ENCODE assay signal across 13 cellular contexts in genomic region chr15:64535460-64536243, GRCh38.
A peak's percentile ranks its signal among the peaks of the same experiment; 100 is the strongest.
DNase-seq lines count a peak whose midpoint lies in the region; ATAC-seq and TF ChIP-seq lines count a peak whose summit lies in the region.
"Had no signal": no experiment of that assay in that cellular context is flagged by ENCODE, and none has a peak within 500 bp of the region (broad histone marks: within the 10 kb centered on the region; RNA-seq: fewer than 3 reads in every experiment).

No MANE protein-coding gene starts in this region.

- no peak overlapping the region for H3K14ac ChIP-seq in trophoblast cell (ENCODE audit: low read length)

- H2BK120ac ChIP-seq in trophoblast cell (ENCODE audit: insufficient read depth, low read length, poor library complexity): no peak overlapping the region

- H3K23ac ChIP-seq in trophoblast cell (ENCODE audit: low read length): no peak overlapping the region

- intact Hi-C loops in Panc1 (cut with micrococcal nuclease; ENCODE audit: unreplicated experiment): loop anchor here (10.0 kb wide), 1 partner anchor 61 kb away; no protein-coding TSS in a partner anchor
- intact Hi-C loops in CD4-positive, alpha-beta memory T cell (cut with micrococcal nuclease): no loop called here

- WGBS in trophoblast cell (ENCODE audit: extremely low coverage, insufficient coverage, insufficient read length): no CpG with 5 or more reads among the region's 4 CpGs

- peak overlapping the region; percentile 33 to 76 for H3K4me3 Mint-ChIP-seq in activated T-cell treated with anti-CD3 and anti-CD28 coated beads, Interleukin-2, amount 50 U/mL, for 72 hours
- H3K4me3 Mint-ChIP-seq in CD4-positive, alpha-beta memory T cell: peak overlapping the region in 1 of 8 donors; percentile 36
- H3K4me3 Mint-ChIP-seq: stimulated activated memory B cell treated with anti-CD40 and anti-IgM and Interleukin-4, amounts not matched to agents 10 μg/mL and 1 μg/mL and 100 μg/mL, for 72 hours had no signal

- H3K79me2 ChIP-seq in trophoblast cell (ENCODE audit: control insufficient read depth, insufficient read depth, low read length, poor library complexity): peaks cover 4% of the 10 kb centered on the region

- in situ Hi-C loops in Panc1 (cut with HindIII; ENCODE audit: low pct_unique_long_range_greater_than_20kb, low sequenced_read_pairs): no loop called here

- H3K4me3 ChIP-seq in Panc1 (ENCODE audit: low read depth in 2 of 2, low read length in 2 of 2): no peak overlapping the region
- no peak overlapping the region for H3K4me3 ChIP-seq in trophoblast cell (ENCODE audit: low read depth, low read length)
- H3K4me3 ChIP-seq in CD4-positive, alpha-beta memory T cell (ENCODE audit: low read length in 2 of 2): no peak overlapping the region
- H3K4me3 ChIP-seq in effector memory CD4-positive, alpha-beta T cell (ENCODE audit: insufficient read depth, low read depth, low read length, poor library complexity, severe bottlenecking): no peak overlapping the region
- H3K4me3 ChIP-seq: heart right ventricle had no signal

- no peaks in the 10 kb centered on the region for H3K27me3 Mint-ChIP-seq in activated T-cell treated with anti-CD3 and anti-CD28 coated beads, Interleukin-2, amount 50 U/mL, for 72 hours (ENCODE audit: low read depth)
- no peaks in the 10 kb centered on the region for H3K27me3 Mint-ChIP-seq in CD4-positive, alpha-beta memory T cell
- H3K27me3 Mint-ChIP-seq: stimulated activated memory B cell treated with anti-CD40 and anti-IgM and Interleukin-4, amounts not matched to agents 10 μg/mL and 1 μg/mL and 100 μg/mL, for 72 hours had no signal

- TF ChIP-seq CTCF in Panc1 (IDR thresholded peaks at IDR 0.05): no peak

- H3K36me3 ChIP-seq in Panc1 (ENCODE audit: control insufficient read depth, insufficient read depth, low read length): no peaks in the 10 kb centered on the region
- no peaks in the 10 kb centered on the region for H3K36me3 ChIP-seq in trophoblast cell (ENCODE audit: control insufficient read depth in 1 of 2, insufficient read depth in 2 of 2, low read length in 2 of 2)
- H3K36me3 ChIP-seq in CD4-positive, alpha-beta memory T cell (ENCODE audit: insufficient read depth, low read length): no peaks in the 10 kb centered on the region
- no peaks in the 10 kb centered on the region for H3K36me3 ChIP-seq in effector memory CD4-positive, alpha-beta T cell (ENCODE audit: control insufficient read depth, insufficient read depth, low read length)
- H3K36me3 ChIP-seq: heart right ventricle had no signal

- ATAC-seq in activated T-cell treated with anti-CD3 and anti-CD28 coated beads, Interleukin-2, amount 50 U/mL, for 72 hours (replicated peaks in 1 of 2): no peak
- ATAC-seq in Panc1 (peak; percentile 68), GM21529 (IDR thresholded peaks at IDR 0.05; ENCODE audit: unreplicated experiment) (no peak)
- ATAC-seq: stimulated activated memory B cell treated with anti-CD40 and anti-IgM and Interleukin-4, amounts not matched to agents 10 μg/mL and 1 μg/mL and 100 μg/mL, for 72 hours had no signal

- H3K9me3 ChIP-seq in Panc1 (ENCODE audit: control insufficient read depth, insufficient read depth, low read depth, low read length) (no peaks in the 10 kb centered on the region), trophoblast cell (ENCODE audit: insufficient read depth, low read depth, low read length) (no peaks in the 10 kb centered on the region)
- H3K9me3 ChIP-seq in CD4-positive, alpha-beta memory T cell (ENCODE audit: control insufficient read depth in 1 of 2, low read length in 2 of 2): no peaks in the 10 kb centered on the region
- no peaks in the 10 kb centered on the region for H3K9me3 ChIP-seq in effector memory CD4-positive, alpha-beta T cell (ENCODE audit: control insufficient read depth, low read length)
- H3K9me3 ChIP-seq: heart right ventricle had no signal

- peaks cover 62% of the 10 kb centered on the region for H3K4me1 Mint-ChIP-seq in activated T-cell treated with anti-CD3 and anti-CD28 coated beads, Interleukin-2, amount 50 U/mL, for 72 hours (ENCODE audit: low read depth)
- peaks cover 33 to 48% (median 41%) of the 10 kb centered on the region in 4 donors for H3K4me1 Mint-ChIP-seq in CD4-positive, alpha-beta memory T cell

- no peak overlapping the region for H4K8ac ChIP-seq in trophoblast cell (ENCODE audit: low read depth, low read length)

- no peak overlapping the region for H3K4ac ChIP-seq in trophoblast cell (ENCODE audit: low read depth, low read length)

- H3K27ac ChIP-seq in Panc1 (ENCODE audit: low read length) (0 out of 2 replicates have a peak overlapping the region, but pooled peaks have one; percentile 6), epithelial cell of prostate (peak overlapping the region; percentile 61), trophoblast cell (ENCODE audit: low read depth, low read length) (peak overlapping the region; percentile 12)
- no peak overlapping the region for H3K27ac ChIP-seq in CD4-positive, alpha-beta memory T cell (ENCODE audit: low read depth, low read length)
- H3K27ac ChIP-seq in effector memory CD4-positive, alpha-beta T cell (ENCODE audit: insufficient read depth, low read length, poor library complexity, severe bottlenecking): no peak overlapping the region
- H3K27ac ChIP-seq: heart right ventricle had no signal

- no peaks in the 10 kb centered on the region for H3K36me3 Mint-ChIP-seq in activated T-cell treated with anti-CD3 and anti-CD28 coated beads, Interleukin-2, amount 50 U/mL, for 72 hours (ENCODE audit: insufficient read depth in 2 of 2)
- peaks cover 5 to 21% of the 10 kb centered on the region in 2 donors for H3K36me3 Mint-ChIP-seq in CD4-positive, alpha-beta memory T cell

- CTCF ChIA-PET in Panc1 (lab: Charles Lee): no interaction called here
- CTCF ChIA-PET in CD4-positive, alpha-beta memory T cell (lab: Charles Lee; ENCODE audit: partially characterized antibody): interaction anchor here (1.4 kb wide), 1 partner anchor 11 kb away, joined by 3 read pairs; no protein-coding TSS in a partner anchor

- H3K9me3 Mint-ChIP-seq in activated T-cell treated with anti-CD3 and anti-CD28 coated beads, Interleukin-2, amount 50 U/mL, for 72 hours: no peaks in the 10 kb centered on the region
- H3K9me3 Mint-ChIP-seq in CD4-positive, alpha-beta memory T cell: no peaks in the 10 kb centered on the region
- H3K9me3 Mint-ChIP-seq: stimulated activated memory B cell treated with anti-CD40 and anti-IgM and Interleukin-4, amounts not matched to agents 10 μg/mL and 1 μg/mL and 100 μg/mL, for 72 hours had no signal

- no peak overlapping the region for H4K91ac ChIP-seq in trophoblast cell (ENCODE audit: low read depth, low read length)

- H3K4me2 ChIP-seq in trophoblast cell (ENCODE audit: low read length): no peak overlapping the region

- no peak overlapping the region for H2AK5ac ChIP-seq in trophoblast cell (ENCODE audit: low read length)

- H4K12ac ChIP-seq in trophoblast cell (ENCODE audit: low read depth, low read length): no peak overlapping the region

- TSS peak; percentile 35 for BruUV-seq in Panc1 (replicated peaks; lab: Mats Ljungman, UMichigan)

- no peak overlapping the region for H2BK12ac ChIP-seq in trophoblast cell (ENCODE audit: low read length)

- no peaks in the 10 kb centered on the region for H3K79me1 ChIP-seq in trophoblast cell (ENCODE audit: low read length)

- H3K4me1 ChIP-seq in Panc1 (ENCODE audit: control insufficient read depth, insufficient read depth, low read length) (peaks cover 16% of the 10 kb centered on the region), trophoblast cell (ENCODE audit: control insufficient read depth in 1 of 2, insufficient read depth in 2 of 2, low read length in 2 of 2) (peaks cover 6 to 8% of the 10 kb centered on the region in 2 experiments)
- peaks cover 35% of the 10 kb centered on the region for H3K4me1 ChIP-seq in CD4-positive, alpha-beta memory T cell (ENCODE audit: insufficient read depth, low read length)
- H3K4me1 ChIP-seq in effector memory CD4-positive, alpha-beta T cell (ENCODE audit: control insufficient read depth, insufficient read depth, low read length, poor library complexity, severe bottlenecking): peaks cover 5% of the 10 kb centered on the region

- peak overlapping the region; percentile 92 for H3K27ac Mint-ChIP-seq in activated T-cell treated with anti-CD3 and anti-CD28 coated beads, Interleukin-2, amount 50 U/mL, for 72 hours
- peak overlapping the region in 2 of 7 donors; percentile 77 to 81 for H3K27ac Mint-ChIP-seq in CD4-positive, alpha-beta memory T cell
- H3K27ac Mint-ChIP-seq: stimulated activated memory B cell treated with anti-CD40 and anti-IgM and Interleukin-4, amounts not matched to agents 10 μg/mL and 1 μg/mL and 100 μg/mL, for 72 hours had no signal

- H3K18ac ChIP-seq in trophoblast cell (ENCODE audit: low read length): no peak overlapping the region

- POLR2A ChIA-PET in Panc1 (lab: Charles Lee): interaction anchor here (0.7 kb wide), 1 partner anchor 257 kb away, joined by 4 read pairs; no protein-coding TSS in a partner anchor
- POLR2A ChIA-PET in CD4-positive, alpha-beta memory T cell (lab: Charles Lee; ENCODE audit: partially characterized antibody): no interaction called here

- no peak for DNase-seq in activated T-cell treated with anti-CD3 and anti-CD28 coated beads, Interleukin-2, amount 50 U/mL, for 72 hours
- DNase-seq in activated T-cell treated with anti-CD3 and anti-CD28 coated beads for 4 hours (no peak), Panc1 (ENCODE audit: low read depth, low spot score) (no peak), epithelial cell of prostate (ENCODE audit: low read depth, low spot score) (no peak), trophoblast cell (no peak)
- no peak for DNase-seq in CD4-positive, alpha-beta memory T cell
- no peak for DNase-seq in effector memory CD4-positive, alpha-beta T cell
- DNase-seq: DMS79, heart right ventricle, NCI-H1436, NCI-H774 had no signal

- H2AFZ ChIP-seq in trophoblast cell (ENCODE audit: insufficient read depth, low read length, poor library complexity): no peak overlapping the region

- H3K27me3 ChIP-seq in Panc1 (ENCODE audit: control insufficient read depth, insufficient read depth, low read length) (no peaks in the 10 kb centered on the region), trophoblast cell (ENCODE audit: insufficient read depth, low read length) (no peaks in the 10 kb centered on the region)
- H3K27me3 ChIP-seq in CD4-positive, alpha-beta memory T cell (ENCODE audit: insufficient read depth, low read length): no peaks in the 10 kb centered on the region
- H3K27me3 ChIP-seq in effector memory CD4-positive, alpha-beta T cell (replicated peaks; ENCODE audit: control insufficient read depth, insufficient read depth, low read length, poor library complexity, severe bottlenecking): no peaks in the 10 kb centered on the region
- H3K27me3 ChIP-seq: heart right ventricle had no signal

- no peak overlapping the region for H3K9ac ChIP-seq in trophoblast cell (ENCODE audit: low read length)

- H2BK5ac ChIP-seq in trophoblast cell (ENCODE audit: low read depth, low read length, poor library complexity): no peak overlapping the region

Comparison
In these comparisons a context has a peak if more than half of its experiments do, and no peak if none do; other contexts are left out.
1. H3K27ac ChIP-seq: peak in Panc1 (single experiment), epithelial cell of prostate (single experiment) and trophoblast cell (single experiment); none in CD4-positive, alpha-beta memory T cell (single experiment) and effector memory CD4-positive, alpha-beta T cell (single experiment).